2 cellular contexts compared by ENCODE assay signal in genomic region chr2:11480859-11481258, GRCh38.
TF ChIP-seq lines count a peak whose summit lies in the region.

No MANE protein-coding gene starts in this region.

TF ChIP-seq in GM23338, 12 proteins besides CTCF, POLR2A, EP300 and RAD21:
- TF ChIP-seq, protein P1, sequence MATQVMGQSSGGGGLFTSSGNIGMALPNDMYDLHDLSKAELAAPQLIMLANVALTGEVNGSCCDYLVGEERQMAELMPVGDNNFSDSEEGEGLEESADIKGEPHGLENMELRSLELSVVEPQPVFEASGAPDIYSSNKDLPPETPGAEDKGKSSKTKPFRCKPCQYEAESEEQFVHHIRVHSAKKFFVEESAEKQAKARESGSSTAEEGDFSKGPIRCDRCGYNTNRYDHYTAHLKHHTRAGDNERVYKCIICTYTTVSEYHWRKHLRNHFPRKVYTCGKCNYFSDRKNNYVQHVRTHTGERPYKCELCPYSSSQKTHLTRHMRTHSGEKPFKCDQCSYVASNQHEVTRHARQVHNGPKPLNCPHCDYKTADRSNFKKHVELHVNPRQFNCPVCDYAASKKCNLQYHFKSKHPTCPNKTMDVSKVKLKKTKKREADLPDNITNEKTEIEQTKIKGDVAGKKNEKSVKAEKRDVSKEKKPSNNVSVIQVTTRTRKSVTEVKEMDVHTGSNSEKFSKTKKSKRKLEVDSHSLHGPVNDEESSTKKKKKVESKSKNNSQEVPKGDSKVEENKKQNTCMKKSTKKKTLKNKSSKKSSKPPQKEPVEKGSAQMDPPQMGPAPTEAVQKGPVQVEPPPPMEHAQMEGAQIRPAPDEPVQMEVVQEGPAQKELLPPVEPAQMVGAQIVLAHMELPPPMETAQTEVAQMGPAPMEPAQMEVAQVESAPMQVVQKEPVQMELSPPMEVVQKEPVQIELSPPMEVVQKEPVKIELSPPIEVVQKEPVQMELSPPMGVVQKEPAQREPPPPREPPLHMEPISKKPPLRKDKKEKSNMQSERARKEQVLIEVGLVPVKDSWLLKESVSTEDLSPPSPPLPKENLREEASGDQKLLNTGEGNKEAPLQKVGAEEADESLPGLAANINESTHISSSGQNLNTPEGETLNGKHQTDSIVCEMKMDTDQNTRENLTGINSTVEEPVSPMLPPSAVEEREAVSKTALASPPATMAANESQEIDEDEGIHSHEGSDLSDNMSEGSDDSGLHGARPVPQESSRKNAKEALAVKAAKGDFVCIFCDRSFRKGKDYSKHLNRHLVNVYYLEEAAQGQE (IDR thresholded peaks at IDR 0.05; ENCODE audit: unreplicated experiment), result no peak
- TF ChIP-seq CREB1 (CRISPR knock-in tag; IDR thresholded peaks at IDR 0.05; ENCODE audit: low read depth) (no peak), ZNF114 (CRISPR knock-in tag; IDR thresholded peaks at IDR 0.05) (no peak), ZNF462 (CRISPR knock-in tag; IDR thresholded peaks at IDR 0.05) (no peak), JUNB (IDR thresholded peaks at IDR 0.05; ENCODE audit: unreplicated experiment) (no peak), POLR2AphosphoS5 (IDR thresholded peaks at IDR 0.05; ENCODE audit: low read depth) (no peak), ETS1 (IDR thresholded peaks at IDR 0.05) (no peak), STAT1 (IDR thresholded peaks at IDR 0.05; ENCODE audit: unreplicated experiment) (no peak), EZH2 (IDR thresholded peaks at IDR 0.05; ENCODE audit: low read depth, unreplicated experiment) (no peak), NANOG (IDR thresholded peaks at IDR 0.05; ENCODE audit: borderline replicate concordance) (no peak), ZNF331 (CRISPR knock-in tag; IDR thresholded peaks at IDR 0.05; ENCODE audit: low read depth) (no peak), EZH2phosphoT487 (IDR thresholded peaks at IDR 0.05; ENCODE audit: unreplicated experiment) (no peak)
TF ChIP-seq in GM23338: peak in this region for 0.

TF ChIP-seq in WTC11, 78 proteins besides CTCF, POLR2A, EP300 and RAD21:
- TF ChIP-seq, protein P2, sequence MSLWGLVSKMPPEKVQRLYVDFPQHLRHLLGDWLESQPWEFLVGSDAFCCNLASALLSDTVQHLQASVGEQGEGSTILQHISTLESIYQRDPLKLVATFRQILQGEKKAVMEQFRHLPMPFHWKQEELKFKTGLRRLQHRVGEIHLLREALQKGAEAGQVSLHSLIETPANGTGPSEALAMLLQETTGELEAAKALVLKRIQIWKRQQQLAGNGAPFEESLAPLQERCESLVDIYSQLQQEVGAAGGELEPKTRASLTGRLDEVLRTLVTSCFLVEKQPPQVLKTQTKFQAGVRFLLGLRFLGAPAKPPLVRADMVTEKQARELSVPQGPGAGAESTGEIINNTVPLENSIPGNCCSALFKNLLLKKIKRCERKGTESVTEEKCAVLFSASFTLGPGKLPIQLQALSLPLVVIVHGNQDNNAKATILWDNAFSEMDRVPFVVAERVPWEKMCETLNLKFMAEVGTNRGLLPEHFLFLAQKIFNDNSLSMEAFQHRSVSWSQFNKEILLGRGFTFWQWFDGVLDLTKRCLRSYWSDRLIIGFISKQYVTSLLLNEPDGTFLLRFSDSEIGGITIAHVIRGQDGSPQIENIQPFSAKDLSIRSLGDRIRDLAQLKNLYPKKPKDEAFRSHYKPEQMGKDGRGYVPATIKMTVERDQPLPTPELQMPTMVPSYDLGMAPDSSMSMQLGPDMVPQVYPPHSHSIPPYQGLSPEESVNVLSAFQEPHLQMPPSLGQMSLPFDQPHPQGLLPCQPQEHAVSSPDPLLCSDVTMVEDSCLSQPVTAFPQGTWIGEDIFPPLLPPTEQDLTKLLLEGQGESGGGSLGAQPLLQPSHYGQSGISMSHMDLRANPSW (CRISPR knock-in tag; conservative IDR thresholded peaks at IDR 0.05; ENCODE audit: low read depth), result no peak
- TF ChIP-seq ZNF232 (CRISPR knock-in tag; IDR thresholded peaks at IDR 0.05), result no peak
- no peak for TF ChIP-seq GABPB1 (CRISPR knock-in tag; IDR thresholded peaks at IDR 0.05)
- TF ChIP-seq IRF2 (CRISPR knock-in tag; IDR thresholded peaks at IDR 0.05; ENCODE audit: borderline replicate concordance, low read depth), result no peak
- TF ChIP-seq, protein P3, sequence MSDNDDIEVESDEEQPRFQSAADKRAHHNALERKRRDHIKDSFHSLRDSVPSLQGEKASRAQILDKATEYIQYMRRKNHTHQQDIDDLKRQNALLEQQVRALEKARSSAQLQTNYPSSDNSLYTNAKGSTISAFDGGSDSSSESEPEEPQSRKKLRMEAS (CRISPR knock-in tag; IDR thresholded peaks at IDR 0.05), result no peak
- TF ChIP-seq NR1H2 (CRISPR knock-in tag; IDR thresholded peaks at IDR 0.05), result no peak
- no peak for TF ChIP-seq FOXP1 (CRISPR knock-in tag; IDR thresholded peaks at IDR 0.05; ENCODE audit: borderline replicate concordance)
- no peak for TF ChIP-seq RELA (CRISPR knock-in tag; IDR thresholded peaks at IDR 0.05; ENCODE audit: borderline replicate concordance)
- no peak for TF ChIP-seq ZNF423 (CRISPR knock-in tag; IDR thresholded peaks at IDR 0.05)
- TF ChIP-seq, protein P4, sequence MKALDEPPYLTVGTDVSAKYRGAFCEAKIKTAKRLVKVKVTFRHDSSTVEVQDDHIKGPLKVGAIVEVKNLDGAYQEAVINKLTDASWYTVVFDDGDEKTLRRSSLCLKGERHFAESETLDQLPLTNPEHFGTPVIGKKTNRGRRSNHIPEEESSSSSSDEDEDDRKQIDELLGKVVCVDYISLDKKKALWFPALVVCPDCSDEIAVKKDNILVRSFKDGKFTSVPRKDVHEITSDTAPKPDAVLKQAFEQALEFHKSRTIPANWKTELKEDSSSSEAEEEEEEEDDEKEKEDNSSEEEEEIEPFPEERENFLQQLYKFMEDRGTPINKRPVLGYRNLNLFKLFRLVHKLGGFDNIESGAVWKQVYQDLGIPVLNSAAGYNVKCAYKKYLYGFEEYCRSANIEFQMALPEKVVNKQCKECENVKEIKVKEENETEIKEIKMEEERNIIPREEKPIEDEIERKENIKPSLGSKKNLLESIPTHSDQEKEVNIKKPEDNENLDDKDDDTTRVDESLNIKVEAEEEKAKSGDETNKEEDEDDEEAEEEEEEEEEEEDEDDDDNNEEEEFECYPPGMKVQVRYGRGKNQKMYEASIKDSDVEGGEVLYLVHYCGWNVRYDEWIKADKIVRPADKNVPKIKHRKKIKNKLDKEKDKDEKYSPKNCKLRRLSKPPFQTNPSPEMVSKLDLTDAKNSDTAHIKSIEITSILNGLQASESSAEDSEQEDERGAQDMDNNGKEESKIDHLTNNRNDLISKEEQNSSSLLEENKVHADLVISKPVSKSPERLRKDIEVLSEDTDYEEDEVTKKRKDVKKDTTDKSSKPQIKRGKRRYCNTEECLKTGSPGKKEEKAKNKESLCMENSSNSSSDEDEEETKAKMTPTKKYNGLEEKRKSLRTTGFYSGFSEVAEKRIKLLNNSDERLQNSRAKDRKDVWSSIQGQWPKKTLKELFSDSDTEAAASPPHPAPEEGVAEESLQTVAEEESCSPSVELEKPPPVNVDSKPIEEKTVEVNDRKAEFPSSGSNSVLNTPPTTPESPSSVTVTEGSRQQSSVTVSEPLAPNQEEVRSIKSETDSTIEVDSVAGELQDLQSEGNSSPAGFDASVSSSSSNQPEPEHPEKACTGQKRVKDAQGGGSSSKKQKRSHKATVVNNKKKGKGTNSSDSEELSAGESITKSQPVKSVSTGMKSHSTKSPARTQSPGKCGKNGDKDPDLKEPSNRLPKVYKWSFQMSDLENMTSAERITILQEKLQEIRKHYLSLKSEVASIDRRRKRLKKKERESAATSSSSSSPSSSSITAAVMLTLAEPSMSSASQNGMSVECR (CRISPR knock-in tag; IDR thresholded peaks at IDR 0.05; ENCODE audit: borderline replicate concordance), result no peak
- TF ChIP-seq ZNF138 (CRISPR knock-in tag; conservative IDR thresholded peaks at IDR 0.05), result no peak
- TF ChIP-seq, protein P5, sequence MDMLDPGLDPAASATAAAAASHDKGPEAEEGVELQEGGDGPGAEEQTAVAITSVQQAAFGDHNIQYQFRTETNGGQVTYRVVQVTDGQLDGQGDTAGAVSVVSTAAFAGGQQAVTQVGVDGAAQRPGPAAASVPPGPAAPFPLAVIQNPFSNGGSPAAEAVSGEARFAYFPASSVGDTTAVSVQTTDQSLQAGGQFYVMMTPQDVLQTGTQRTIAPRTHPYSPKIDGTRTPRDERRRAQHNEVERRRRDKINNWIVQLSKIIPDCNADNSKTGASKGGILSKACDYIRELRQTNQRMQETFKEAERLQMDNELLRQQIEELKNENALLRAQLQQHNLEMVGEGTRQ (CRISPR knock-in tag; IDR thresholded peaks at IDR 0.05), result no peak
TF ChIP-seq in WTC11: peak in this region for 0.
